In genomic region chr3:185157347-185157746, GRCh38 we compare ENCODE assay signal across 22 cellular contexts. TPM values are rescaled to one million over a fixed set of nuclear protein-coding genes. Genes with fewer than 3 reads are reported as not detected.
"Had no signal": no experiment of that assay in that cellular context is flagged by ENCODE, and none has a peak within 500 bp of the region (broad histone marks: within the 10 kb centered on the region; RNA-seq: fewer than 3 reads in every experiment).

No MANE protein-coding gene starts in this region.

- H3K27me3 ChIP-seq: SJCRH30 had no signal

- H3K4me2 ChIP-seq: KMS-11 had no signal

- DNase-seq: Kasumi-1, MM.1S, NCI-H1092 treated with DMSO at 0.1 percent for 48 hours, NCI-H1436, NCI-H1694, NCI-H1930, NCI-H2081, NCI-H2107, NCI-H2227 treated with DMSO at 0.1 percent for 48 hours, NCI-H524, NCI-H526 treated with DMSO at 0.1 percent for 48 hours, NCI-H748 treated with DMSO at 0.1 percent for 48 hours, SHP77 treated with DMSO at 0.1 percent for 48 hours, SJCRH30 had no signal

- ATAC-seq: Panc1, Right ventricle myocardium inferior, SK-N-SH treated with all-trans-retinoic acid at 6 μM for 48 hours had no signal

- H3K9ac ChIP-seq: KMS-11 had no signal

- H3K4me3 ChIP-seq: SJCRH30 had no signal

- H3K36me3 ChIP-seq: SJCRH30 had no signal

- H3K27ac ChIP-seq: HL-60, KMS-11, SJCRH30 had no signal

- FAIRE-seq: HTR-8/SVneo had no signal

- H3K9me3 ChIP-seq: SJCRH30 had no signal

RNA-seq across cellular contexts. Expression of gene C3orf70, which starts 4.5 kb away (rescaled TPM):
- total RNA-seq: M059J, NCI-H460 had no signal
